ENCODE assay signal across 21 cellular contexts in the genomic region with DNA sequence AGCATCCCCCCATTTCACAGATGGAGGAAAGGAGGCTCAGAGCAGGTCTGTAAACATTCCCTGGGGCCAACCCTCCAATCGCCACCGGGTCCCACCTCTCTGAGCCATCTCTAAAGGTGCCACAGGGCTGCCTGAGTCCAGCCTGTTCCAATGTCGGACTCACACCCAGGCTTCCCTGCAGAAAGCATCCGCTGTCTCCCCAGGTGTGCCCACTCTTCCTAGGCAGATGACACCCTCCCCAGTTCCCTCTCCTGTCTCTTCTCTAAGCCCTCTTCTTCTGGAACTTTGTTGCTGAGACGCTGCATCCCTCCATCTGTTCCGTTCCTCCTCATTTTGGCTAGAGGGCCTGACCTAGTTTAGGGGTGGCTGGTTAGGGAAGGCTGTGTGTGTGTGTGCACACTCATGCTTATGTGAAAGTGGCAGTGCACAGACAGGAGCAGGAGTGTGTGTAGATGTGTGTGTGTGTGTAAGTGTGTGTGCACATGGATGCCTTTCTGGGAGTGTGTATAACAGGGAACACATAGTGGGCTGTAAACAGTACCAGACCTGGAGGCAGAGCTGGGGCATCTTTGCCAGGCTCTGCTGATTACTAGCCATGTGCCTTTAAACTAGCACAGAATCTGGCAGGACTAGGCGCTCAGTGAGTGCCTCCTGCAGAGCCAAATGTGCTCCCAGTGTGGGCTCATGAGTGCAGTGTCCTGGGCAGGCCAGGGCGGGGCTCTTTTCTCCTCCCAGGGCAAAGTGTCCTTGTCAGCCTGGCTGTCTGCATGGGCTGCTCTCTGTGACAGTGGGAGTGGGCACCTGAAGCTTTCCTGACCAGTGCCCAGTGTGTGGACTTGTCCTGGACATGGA.
"Had no signal": no experiment of that assay in that cellular context is flagged by ENCODE, and none has a peak within 500 bp of the region (broad histone marks: within the 10 kb centered on the region; RNA-seq: fewer than 3 reads in every experiment).

No MANE protein-coding gene starts in this region.

- H3K4me3 ChIP-seq: colonic mucosa, lung, psoas muscle, stomach, uterus had no signal

- H3K36me3 Mint-ChIP-seq: activated CD8-positive, alpha-beta memory T cell treated with anti-CD3 and anti-CD28 coated beads, Interleukin-2, amount 10 ng/mL, durations not matched to agents 7 days and 5 days; activated naive CD8-positive, alpha-beta T cell; naive thymus-derived CD8-positive, alpha-beta T cell had no signal

- ATAC-seq: activated CD8-positive, alpha-beta memory T cell treated with anti-CD3 and anti-CD28 coated beads, Interleukin-2, amount 10 ng/mL, durations not matched to agents 7 days and 5 days; activated T-cell treated with anti-CD3 and anti-CD28 coated beads, Interleukin-2, amount 50 U/mL, for 4 hours; foreskin keratinocyte; naive thymus-derived CD8-positive, alpha-beta T cell; psoas muscle had no signal

- FAIRE-seq: endothelial cell of umbilical vein had no signal

- H3K27me3 ChIP-seq: colonic mucosa, uterus had no signal

- H3K27ac Mint-ChIP-seq: activated CD8-positive, alpha-beta memory T cell treated with anti-CD3 and anti-CD28 coated beads, Interleukin-2, amount 10 ng/mL, durations not matched to agents 7 days and 5 days; activated naive CD8-positive, alpha-beta T cell; T-helper 2 cell treated with Interferon-gamma antibody and Interleukin-4, amounts not matched to agents 5 μg/mL and 100 μg/mL, for 36 hours had no signal

- H3K4me3 Mint-ChIP-seq: activated CD8-positive, alpha-beta memory T cell treated with anti-CD3 and anti-CD28 coated beads, Interleukin-2, amount 10 ng/mL, durations not matched to agents 7 days and 5 days; activated naive CD8-positive, alpha-beta T cell; activated T-cell treated with anti-CD3 and anti-CD28 coated beads, Interleukin-2, amount 50 U/mL, for 4 hours; naive thymus-derived CD8-positive, alpha-beta T cell; T-helper 2 cell treated with Interferon-gamma antibody and Interleukin-4, amounts not matched to agents 5 μg/mL and 100 μg/mL, for 36 hours had no signal

- H3K4me1 ChIP-seq: colonic mucosa, foreskin keratinocyte, psoas muscle, stomach, uterus had no signal

- H3K36me3 ChIP-seq: colonic mucosa, stomach, uterus had no signal

- H3K4me1 Mint-ChIP-seq: activated CD8-positive, alpha-beta memory T cell treated with anti-CD3 and anti-CD28 coated beads, Interleukin-2, amount 10 ng/mL, durations not matched to agents 7 days and 5 days had no signal

- DNase-seq: activated CD4-positive, alpha-beta T cell treated with anti-CD3 and anti-CD28 coated beads, Interleukin-2, amount 50 U/mL, for 4 hours; activated CD8-positive, alpha-beta memory T cell treated with anti-CD3 and anti-CD28 coated beads, Interleukin-2, amount 10 ng/mL, durations not matched to agents 7 days and 5 days; activated gamma-delta T cell; activated T-cell treated with anti-CD3 and anti-CD28 coated beads, Interleukin-2, amount 50 U/mL, for 4 hours; amygdala; colonic mucosa; effector CD4-positive, alpha-beta T cell; foreskin keratinocyte; kidney glomerular epithelial cell; nucleus accumbens; psoas muscle; stimulated activated CD4-positive, alpha-beta T cell treated with anti-CD3 and anti-CD28 coated beads, Interleukin-15, amount 100 ng/mL, for 24 hours; stimulated activated CD4-positive, alpha-beta T cell treated with anti-CD3 and anti-CD28 coated beads, Interleukin-4, amount 100 ng/mL, for 24 hours; stomach; SW 1271; uterus had no signal

- H3K9me3 Mint-ChIP-seq: activated T-cell treated with anti-CD3 and anti-CD28 coated beads, Interleukin-2, amount 50 U/mL, for 4 hours; naive thymus-derived CD8-positive, alpha-beta T cell; T-helper 2 cell treated with Interferon-gamma antibody and Interleukin-4, amounts not matched to agents 5 μg/mL and 100 μg/mL, for 36 hours had no signal

- H3K9me3 ChIP-seq: colonic mucosa, psoas muscle, stomach, uterus had no signal

- H3K27me3 Mint-ChIP-seq: activated CD8-positive, alpha-beta memory T cell treated with anti-CD3 and anti-CD28 coated beads, Interleukin-2, amount 10 ng/mL, durations not matched to agents 7 days and 5 days; activated naive CD8-positive, alpha-beta T cell had no signal

- H3K27ac ChIP-seq: colonic mucosa, foreskin keratinocyte, psoas muscle, stomach, uterus had no signal
